ENCODE assay signal across 1 cellular context in the genomic region with DNA sequence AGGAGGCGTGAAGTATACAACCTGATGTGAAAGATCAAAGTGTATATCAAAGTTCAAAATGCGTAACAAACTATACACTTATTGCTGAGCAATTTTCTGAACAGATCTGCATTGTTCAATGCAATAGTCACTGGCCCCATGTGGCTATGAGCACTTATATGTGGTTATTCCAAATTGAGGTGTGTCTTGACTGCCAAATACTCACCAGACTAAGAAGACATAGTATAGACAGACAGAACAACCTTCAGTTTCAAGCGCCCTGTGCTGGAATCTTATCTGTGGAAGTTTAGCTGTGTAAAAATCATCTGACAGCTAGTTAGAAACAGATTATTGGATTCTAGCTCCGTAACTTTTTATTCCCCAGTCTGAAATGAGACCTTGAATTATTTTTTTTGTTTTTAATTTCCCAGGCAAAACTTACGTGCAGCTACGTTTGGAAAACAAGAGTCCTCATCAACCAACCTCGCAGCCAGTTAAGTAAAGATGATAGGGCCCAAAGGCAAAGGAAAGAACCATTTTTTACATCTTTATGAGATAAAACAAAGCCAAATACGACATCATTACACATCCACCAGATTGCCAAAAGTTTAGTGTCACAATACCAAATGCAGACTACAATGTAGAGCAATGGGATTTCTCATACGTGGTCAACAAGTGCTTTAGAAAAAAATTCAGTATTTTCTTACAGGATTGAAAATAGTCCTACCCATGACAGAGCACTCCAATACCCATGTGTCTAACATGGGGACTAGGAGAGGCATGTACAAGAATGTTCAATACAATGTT.
TF ChIP-seq lines count a peak whose summit lies in the region.

No MANE protein-coding gene starts in this region.

TF ChIP-seq in HCT116, 20 proteins besides CTCF, POLR2A, EP300 and RAD21 (continued from another document):
- TF ChIP-seq, protein P1, sequence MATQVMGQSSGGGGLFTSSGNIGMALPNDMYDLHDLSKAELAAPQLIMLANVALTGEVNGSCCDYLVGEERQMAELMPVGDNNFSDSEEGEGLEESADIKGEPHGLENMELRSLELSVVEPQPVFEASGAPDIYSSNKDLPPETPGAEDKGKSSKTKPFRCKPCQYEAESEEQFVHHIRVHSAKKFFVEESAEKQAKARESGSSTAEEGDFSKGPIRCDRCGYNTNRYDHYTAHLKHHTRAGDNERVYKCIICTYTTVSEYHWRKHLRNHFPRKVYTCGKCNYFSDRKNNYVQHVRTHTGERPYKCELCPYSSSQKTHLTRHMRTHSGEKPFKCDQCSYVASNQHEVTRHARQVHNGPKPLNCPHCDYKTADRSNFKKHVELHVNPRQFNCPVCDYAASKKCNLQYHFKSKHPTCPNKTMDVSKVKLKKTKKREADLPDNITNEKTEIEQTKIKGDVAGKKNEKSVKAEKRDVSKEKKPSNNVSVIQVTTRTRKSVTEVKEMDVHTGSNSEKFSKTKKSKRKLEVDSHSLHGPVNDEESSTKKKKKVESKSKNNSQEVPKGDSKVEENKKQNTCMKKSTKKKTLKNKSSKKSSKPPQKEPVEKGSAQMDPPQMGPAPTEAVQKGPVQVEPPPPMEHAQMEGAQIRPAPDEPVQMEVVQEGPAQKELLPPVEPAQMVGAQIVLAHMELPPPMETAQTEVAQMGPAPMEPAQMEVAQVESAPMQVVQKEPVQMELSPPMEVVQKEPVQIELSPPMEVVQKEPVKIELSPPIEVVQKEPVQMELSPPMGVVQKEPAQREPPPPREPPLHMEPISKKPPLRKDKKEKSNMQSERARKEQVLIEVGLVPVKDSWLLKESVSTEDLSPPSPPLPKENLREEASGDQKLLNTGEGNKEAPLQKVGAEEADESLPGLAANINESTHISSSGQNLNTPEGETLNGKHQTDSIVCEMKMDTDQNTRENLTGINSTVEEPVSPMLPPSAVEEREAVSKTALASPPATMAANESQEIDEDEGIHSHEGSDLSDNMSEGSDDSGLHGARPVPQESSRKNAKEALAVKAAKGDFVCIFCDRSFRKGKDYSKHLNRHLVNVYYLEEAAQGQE (IDR thresholded peaks at IDR 0.05; ENCODE audit: low read depth) = no peak
